In the genomic region with DNA sequence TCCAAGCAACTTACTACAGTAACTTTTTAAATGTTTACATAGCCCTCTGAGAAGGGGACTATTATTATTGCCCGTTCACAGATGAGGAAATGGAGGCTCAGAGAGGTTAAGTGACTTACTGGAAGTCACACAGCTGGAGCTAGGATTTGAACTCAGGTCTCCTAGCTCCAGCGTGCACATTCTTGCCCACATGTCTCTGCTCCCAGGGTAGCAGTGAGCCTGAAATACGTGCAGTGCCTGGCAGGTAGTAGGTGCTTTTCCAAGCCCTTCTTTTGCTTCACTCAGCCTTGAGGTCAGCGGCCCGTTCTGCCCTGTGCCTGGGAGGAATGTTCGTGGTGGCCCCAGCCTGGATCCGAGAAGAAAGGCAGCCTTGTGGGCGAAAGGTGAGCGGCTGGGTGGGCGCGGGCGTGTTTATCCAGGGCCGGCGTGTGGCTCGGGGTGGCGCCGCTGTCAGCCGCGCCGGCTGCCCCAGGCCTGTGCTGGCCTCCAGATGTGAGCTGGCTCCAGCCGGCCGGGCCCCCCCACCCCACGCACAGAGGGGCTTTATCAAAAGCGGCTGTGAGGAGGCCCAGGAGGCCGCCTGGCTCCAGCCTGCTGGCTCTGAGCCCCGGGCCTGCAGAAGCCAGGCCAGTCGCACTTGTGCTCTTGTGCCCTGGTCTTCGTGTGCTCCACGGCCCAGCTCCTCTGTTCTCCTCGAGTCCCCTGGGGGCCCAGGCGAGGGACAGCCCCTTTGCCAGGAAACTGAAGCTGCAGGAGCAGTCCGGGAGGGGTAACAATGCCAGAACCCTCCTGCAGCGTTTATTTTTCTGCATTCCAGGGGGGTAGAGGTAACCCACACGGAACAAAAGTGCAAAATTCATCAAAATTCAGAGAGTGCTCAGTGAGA, we compare ENCODE assay signal across 9 cellular contexts. TPM values are rescaled to one million over a fixed set of nuclear protein-coding genes. Genes with fewer than 3 reads are reported as not detected.
A peak's percentile ranks its signal among the peaks of the same experiment; 100 is the strongest.
DNase-seq lines count a peak whose midpoint lies in the region; ATAC-seq and TF ChIP-seq lines count a peak whose summit lies in the region.
"Had no signal": no experiment of that assay in that cellular context is flagged by ENCODE, and none has a peak within 500 bp of the region (broad histone marks: within the 10 kb centered on the region; RNA-seq: fewer than 3 reads in every experiment).

No MANE protein-coding gene starts in this region.

- ATAC-seq in activated naive CD8-positive, alpha-beta T cell treated with anti-CD3 and anti-CD28 coated beads, Interleukin-2, amount 10 ng/mL, durations not matched to agents 7 days and 5 days (ENCODE audit: low read depth): no peak
- no peak for ATAC-seq in activated naive CD8-positive, alpha-beta T cell treated with anti-CD3 and anti-CD28 coated beads, Interleukin-2, amount 50 U/mL, for 24 hours
- ATAC-seq in mucosa of descending colon (peak; percentile 10), upper lobe of right lung (peak; percentile 18)

- H3K4me1 ChIP-seq in mucosa of descending colon (ENCODE audit: low read depth): peaks cover 4% of the 10 kb centered on the region
- peaks cover 2% of the 10 kb centered on the region for H3K4me1 ChIP-seq in upper lobe of right lung

- H3K9me3 ChIP-seq in mucosa of descending colon (no peaks in the 10 kb centered on the region), upper lobe of right lung (no peaks in the 10 kb centered on the region)
- H3K9me3 ChIP-seq: gastrocnemius medialis had no signal

- no peaks in the 10 kb centered on the region for H3K36me3 Mint-ChIP-seq in activated naive CD8-positive, alpha-beta T cell treated with anti-CD3 and anti-CD28 coated beads, Interleukin-2, amount 10 ng/mL, durations not matched to agents 7 days and 5 days
- no peaks in the 10 kb centered on the region for H3K36me3 Mint-ChIP-seq in activated naive CD8-positive, alpha-beta T cell treated with anti-CD3 and anti-CD28 coated beads, Interleukin-2, amount 50 U/mL, for 24 hours (ENCODE audit: low read depth)
- no peaks in the 10 kb centered on the region for H3K36me3 Mint-ChIP-seq in activated naive CD4-positive, alpha-beta T cell treated with anti-CD3 and anti-CD28 coated beads for 36 hours (ENCODE audit: low read depth)

- TF ChIP-seq CTCF in mucosa of descending colon (IDR thresholded peaks at IDR 0.05) (no peak), upper lobe of right lung (IDR thresholded peaks at IDR 0.05) (no peak)

- H3K27ac ChIP-seq in upper lobe of right lung: no peak overlapping the region
- H3K27ac ChIP-seq: gastrocnemius medialis had no signal

- no peaks in the 10 kb centered on the region for H3K27me3 ChIP-seq in upper lobe of right lung
- H3K27me3 ChIP-seq: gastrocnemius medialis had no signal

- H3K4me3 Mint-ChIP-seq in activated naive CD8-positive, alpha-beta T cell treated with anti-CD3 and anti-CD28 coated beads, Interleukin-2, amount 10 ng/mL, durations not matched to agents 7 days and 5 days: no peak overlapping the region
- H3K4me3 Mint-ChIP-seq in activated naive CD8-positive, alpha-beta T cell treated with anti-CD3 and anti-CD28 coated beads, Interleukin-2, amount 50 U/mL, for 24 hours: no peak overlapping the region
- no peak overlapping the region for H3K4me3 Mint-ChIP-seq in activated naive CD4-positive, alpha-beta T cell treated with anti-CD3 and anti-CD28 coated beads for 36 hours

- POLR2A ChIA-PET in activated naive CD8-positive, alpha-beta T cell treated with anti-CD3 and anti-CD28 coated beads, Interleukin-2, amount 10 ng/mL, durations not matched to agents 7 days and 5 days (lab: Charles Lee): no interaction called here

- H3K4me3 ChIP-seq in mucosa of descending colon: no peak overlapping the region
- H3K4me3 ChIP-seq in upper lobe of right lung: no peak overlapping the region

- H3K27me3 Mint-ChIP-seq in activated naive CD8-positive, alpha-beta T cell treated with anti-CD3 and anti-CD28 coated beads, Interleukin-2, amount 10 ng/mL, durations not matched to agents 7 days and 5 days: peaks cover 9% of the 10 kb centered on the region
- no peaks in the 10 kb centered on the region for H3K27me3 Mint-ChIP-seq in activated naive CD8-positive, alpha-beta T cell treated with anti-CD3 and anti-CD28 coated beads, Interleukin-2, amount 50 U/mL, for 24 hours
- peaks cover 8% of the 10 kb centered on the region for H3K27me3 Mint-ChIP-seq in activated naive CD4-positive, alpha-beta T cell treated with anti-CD3 and anti-CD28 coated beads for 36 hours (ENCODE audit: low read depth)

- peaks cover 2% of the 10 kb centered on the region for H3K4me1 Mint-ChIP-seq in activated naive CD8-positive, alpha-beta T cell treated with anti-CD3 and anti-CD28 coated beads, Interleukin-2, amount 10 ng/mL, durations not matched to agents 7 days and 5 days
- H3K4me1 Mint-ChIP-seq in activated naive CD8-positive, alpha-beta T cell treated with anti-CD3 and anti-CD28 coated beads, Interleukin-2, amount 50 U/mL, for 24 hours: peaks cover under 1% of the 10 kb centered on the region
- no peaks in the 10 kb centered on the region for H3K4me1 Mint-ChIP-seq in activated naive CD4-positive, alpha-beta T cell treated with anti-CD3 and anti-CD28 coated beads for 36 hours (ENCODE audit: low read depth)

- DNase-seq in activated naive CD8-positive, alpha-beta T cell treated with anti-CD3 and anti-CD28 coated beads, Interleukin-2, amount 10 ng/mL, durations not matched to agents 7 days and 5 days: no peak
- no peak for DNase-seq in activated naive CD8-positive, alpha-beta T cell treated with anti-CD3 and anti-CD28 coated beads, Interleukin-2, amount 50 U/mL, for 24 hours
- DNase-seq in fibroblast of gingiva (ENCODE audit: low read depth) (peak; percentile 84), mucosa of descending colon (no peak), upper lobe of right lung (no peak), NCI-H2227 treated with DMSO at 0.1 percent for 48 hours (lab: John Stamatoyannopoulos, UW) (no peak), NCI-H446 treated with DMSO at 0.1 percent for 48 hours (lab: John Stamatoyannopoulos, UW) (no peak)
- DNase-seq in activated naive CD4-positive, alpha-beta T cell treated with anti-CD3 and anti-CD28 coated beads for 36 hours: no peak
- DNase-seq: gastrocnemius medialis had no signal

- H3K9me3 Mint-ChIP-seq in activated naive CD8-positive, alpha-beta T cell treated with anti-CD3 and anti-CD28 coated beads, Interleukin-2, amount 10 ng/mL, durations not matched to agents 7 days and 5 days: no peaks in the 10 kb centered on the region
- H3K9me3 Mint-ChIP-seq in activated naive CD8-positive, alpha-beta T cell treated with anti-CD3 and anti-CD28 coated beads, Interleukin-2, amount 50 U/mL, for 24 hours: no peaks in the 10 kb centered on the region
- no peaks in the 10 kb centered on the region for H3K9me3 Mint-ChIP-seq in activated naive CD4-positive, alpha-beta T cell treated with anti-CD3 and anti-CD28 coated beads for 36 hours

- intact Hi-C loops in mucosa of descending colon (cut with DNase I, micrococcal nuclease) (no loop called here), upper lobe of right lung (cut with DNase I) (no loop called here)
- intact Hi-C loops in activated naive CD4-positive, alpha-beta T cell treated with anti-CD3 and anti-CD28 coated beads for 36 hours (cut with micrococcal nuclease): no loop called here

- H3K27ac Mint-ChIP-seq in activated naive CD8-positive, alpha-beta T cell treated with anti-CD3 and anti-CD28 coated beads, Interleukin-2, amount 10 ng/mL, durations not matched to agents 7 days and 5 days: peak overlapping the region; percentile 9
- no peak overlapping the region for H3K27ac Mint-ChIP-seq in activated naive CD8-positive, alpha-beta T cell treated with anti-CD3 and anti-CD28 coated beads, Interleukin-2, amount 50 U/mL, for 24 hours
- H3K27ac Mint-ChIP-seq in activated naive CD4-positive, alpha-beta T cell treated with anti-CD3 and anti-CD28 coated beads for 36 hours: no peak overlapping the region

- CTCF ChIA-PET in activated naive CD4-positive, alpha-beta T cell treated with anti-CD3 and anti-CD28 coated beads for 36 hours (lab: Charles Lee): no interaction called here

- H3K36me3 ChIP-seq in mucosa of descending colon (ENCODE audit: low read depth): no peaks in the 10 kb centered on the region
- H3K36me3 ChIP-seq in upper lobe of right lung: no peaks in the 10 kb centered on the region
- H3K36me3 ChIP-seq: gastrocnemius medialis had no signal

RNA-seq across cellular contexts. Expression of gene UBE2V1, which starts 58.1 kb away (rescaled TPM):
- total RNA-seq in activated naive CD8-positive, alpha-beta T cell treated with anti-CD3 and anti-CD28 coated beads, Interleukin-2, amount 10 ng/mL, durations not matched to agents 7 days and 5 days: 100 to 1,000 TPM; 124 to 140 TPM
- 10 to 100 TPM; 90.1 to 94.4 (median 94.1) TPM for total RNA-seq in mucosa of descending colon
- total RNA-seq in upper lobe of right lung: 83.2 TPM
- total RNA-seq in activated naive CD4-positive, alpha-beta T cell treated with anti-CD3 and anti-CD28 coated beads for 36 hours: 100 to 1,000 TPM; 124 to 137 TPM

Comparison
In these comparisons a context has a peak if more than half of its experiments do, and no peak if none do; other contexts are left out.
1. ATAC-seq: peak in mucosa of descending colon (single experiment) and upper lobe of right lung (single experiment); none in activated naive CD8-positive, alpha-beta T cell treated with anti-CD3 and anti-CD28 coated beads, Interleukin-2, amount 10 ng/mL, durations not matched to agents 7 days and 5 days (single experiment) and activated naive CD8-positive, alpha-beta T cell treated with anti-CD3 and anti-CD28 coated beads, Interleukin-2, amount 50 U/mL, for 24 hours (single experiment).